Comparison of ENCODE assay signal across 25 cellular contexts in the genomic region with DNA sequence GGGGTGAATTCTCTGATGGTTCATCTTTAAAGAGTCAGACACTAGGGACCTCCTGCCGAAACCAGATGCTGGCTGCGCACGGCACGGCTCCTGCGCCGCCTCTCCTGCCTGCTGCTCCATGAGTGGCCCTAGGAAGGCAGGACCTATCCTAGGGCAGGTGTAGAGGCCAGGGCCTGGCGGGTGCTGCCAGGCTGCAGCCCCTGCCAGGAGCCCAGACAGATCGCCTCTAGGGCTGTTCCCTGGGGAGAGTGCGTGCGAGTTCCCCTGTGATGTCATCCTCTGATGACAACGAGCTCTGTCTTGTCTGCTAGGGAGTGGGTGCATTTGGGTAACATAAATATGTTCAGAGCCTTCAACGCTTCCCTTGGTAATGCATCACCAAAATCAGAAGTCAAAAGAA.
"Had no signal": no experiment of that assay in that cellular context is flagged by ENCODE, and none has a peak within 500 bp of the region (broad histone marks: within the 10 kb centered on the region; RNA-seq: fewer than 3 reads in every experiment).

No MANE protein-coding gene starts in this region.

- H3K4me1 ChIP-seq: gastrocnemius medialis, prostate gland, right atrium auricular region, thyroid gland, upper lobe of right lung had no signal

- DNase-seq: activated CD4-positive, alpha-beta T cell treated with anti-CD3 and anti-CD28 coated beads for 1 hour; activated CD4-positive, alpha-beta T cell treated with anti-CD3 and anti-CD28 coated beads, Interleukin-2, amount 50 U/mL, for 1 hour; activated T-cell treated with anti-CD3 and anti-CD28 coated beads, Interleukin-2, amount 50 U/mL, for 24 hours; aorta; brain microvascular endothelial cell; dorsolateral prefrontal cortex; effector memory CD8-positive, alpha-beta T cell; gastrocnemius medialis; hypothalamus; left ventricle myocardium superior; mammary epithelial cell; naive thymus-derived CD8-positive, alpha-beta T cell; ovary; stimulated activated CD4-positive, alpha-beta T cell treated with anti-CD3 and anti-CD28 coated beads, Interleukin-4, amount 100 ng/mL, for 4 hours; substantia nigra; thyroid gland; upper lobe of right lung had no signal

- ATAC-seq: activated naive CD4-positive, alpha-beta T cell treated with anti-CD3 and anti-CD28 coated beads, Interleukin-2, amount 50 U/mL, for 72 hours; activated T-helper 17 cell treated with anti-CD3 and anti-CD28 coated beads, Interleukin-2, amount 50 U/mL, for 72 hours; effector memory CD8-positive, alpha-beta T cell; left ventricle myocardium superior; naive thymus-derived CD8-positive, alpha-beta T cell; upper lobe of right lung had no signal

- H3K9me3 ChIP-seq: esophagus muscularis mucosa, gastrocnemius medialis, ovary, prostate gland, right atrium auricular region, thyroid gland, upper lobe of right lung had no signal

- H3K27me3 Mint-ChIP-seq: activated T-cell treated with anti-CD3 and anti-CD28 coated beads, Interleukin-2, amount 50 U/mL, for 24 hours; activated T-helper 17 cell treated with anti-CD3 and anti-CD28 coated beads, Interleukin-2, amount 50 U/mL, for 72 hours; central memory CD8-positive, alpha-beta T cell; effector memory CD8-positive, alpha-beta T cell; naive thymus-derived CD8-positive, alpha-beta T cell; stimulated activated naive CD8-positive, alpha-beta T cell treated with anti-CD3 and anti-CD28 coated beads, Interleukin-15, Interleukin-2, amounts not matched to agents 100 ng/mL and 50 ng/mL, for 24 hours had no signal

- H3K27me3 ChIP-seq: brain microvascular endothelial cell, dorsolateral prefrontal cortex, esophagus muscularis mucosa, gastrocnemius medialis, ovary, right atrium auricular region, thyroid gland, upper lobe of right lung had no signal

- H3K9me3 Mint-ChIP-seq: activated naive CD4-positive, alpha-beta T cell treated with anti-CD3 and anti-CD28 coated beads, Interleukin-2, amount 50 U/mL, for 72 hours; activated T-cell treated with anti-CD3 and anti-CD28 coated beads, Interleukin-2, amount 50 U/mL, for 24 hours; activated T-helper 17 cell treated with anti-CD3 and anti-CD28 coated beads, Interleukin-2, amount 50 U/mL, for 72 hours; central memory CD8-positive, alpha-beta T cell; effector memory CD8-positive, alpha-beta T cell; mesothelial cell of epicardium; naive thymus-derived CD8-positive, alpha-beta T cell; stimulated activated naive CD8-positive, alpha-beta T cell treated with anti-CD3 and anti-CD28 coated beads, Interleukin-15, Interleukin-2, amounts not matched to agents 100 ng/mL and 50 ng/mL, for 24 hours had no signal

- H3K4me3 Mint-ChIP-seq: activated T-cell treated with anti-CD3 and anti-CD28 coated beads, Interleukin-2, amount 50 U/mL, for 24 hours; activated T-helper 17 cell treated with anti-CD3 and anti-CD28 coated beads, Interleukin-2, amount 50 U/mL, for 72 hours; central memory CD8-positive, alpha-beta T cell; effector memory CD8-positive, alpha-beta T cell; mesothelial cell of epicardium; naive thymus-derived CD8-positive, alpha-beta T cell; stimulated activated naive CD8-positive, alpha-beta T cell treated with anti-CD3 and anti-CD28 coated beads, Interleukin-15, Interleukin-2, amounts not matched to agents 100 ng/mL and 50 ng/mL, for 24 hours had no signal

- H3K36me3 ChIP-seq: ovary had no signal

- H3K27ac ChIP-seq: brain microvascular endothelial cell, esophagus muscularis mucosa, gastrocnemius medialis, ovary, prostate gland, right atrium auricular region, thyroid gland, upper lobe of right lung had no signal

- H3K4me3 ChIP-seq: dorsolateral prefrontal cortex, esophagus muscularis mucosa, gastrocnemius medialis, ovary, prostate gland, right atrium auricular region, thyroid gland, upper lobe of right lung had no signal

- H3K27ac Mint-ChIP-seq: activated naive CD4-positive, alpha-beta T cell treated with anti-CD3 and anti-CD28 coated beads, Interleukin-2, amount 50 U/mL, for 72 hours; activated T-cell treated with anti-CD3 and anti-CD28 coated beads, Interleukin-2, amount 50 U/mL, for 24 hours; activated T-helper 17 cell treated with anti-CD3 and anti-CD28 coated beads, Interleukin-2, amount 50 U/mL, for 72 hours; mesothelial cell of epicardium; stimulated activated naive CD8-positive, alpha-beta T cell treated with anti-CD3 and anti-CD28 coated beads, Interleukin-15, Interleukin-2, amounts not matched to agents 100 ng/mL and 50 ng/mL, for 24 hours had no signal

- H3K4me1 Mint-ChIP-seq: activated T-helper 17 cell treated with anti-CD3 and anti-CD28 coated beads, Interleukin-2, amount 50 U/mL, for 72 hours; mesothelial cell of epicardium had no signal
